12 cellular contexts compared by ENCODE assay signal in genomic region chr1:217275617-217276398, GRCh38.
DNase-seq lines count a peak whose midpoint lies in the region; ATAC-seq and TF ChIP-seq lines count a peak whose summit lies in the region.
"Had no signal": no experiment of that assay in that cellular context is flagged by ENCODE, and none has a peak within 500 bp of the region (broad histone marks: within the 10 kb centered on the region; RNA-seq: fewer than 3 reads in every experiment).

No MANE protein-coding gene starts in this region.

- H3K23ac ChIP-seq in mesenchymal stem cell (ENCODE audit: low read length in 2 of 2) = no peak overlapping the region

- no peak overlapping the region for H2BK5ac ChIP-seq in mesenchymal stem cell (ENCODE audit: low read depth, low read length, poor library complexity, severe bottlenecking)

- H3K36me3 ChIP-seq in BJ (ENCODE audit: control insufficient read depth, insufficient read depth, low read length) (no peaks in the 10 kb centered on the region), mesenchymal stem cell (ENCODE audit: control insufficient read depth in 1 of 2, insufficient read depth in 2 of 2, low read depth in 1 of 2, low read length in 2 of 2) (no peaks in the 10 kb centered on the region)
- H3K36me3 ChIP-seq: Peyer's patch had no signal

- H2BK15ac ChIP-seq in mesenchymal stem cell (ENCODE audit: low read depth, poor library complexity, severe bottlenecking) = no peak overlapping the region

- no peak overlapping the region for H3K18ac ChIP-seq in mesenchymal stem cell (ENCODE audit: low read depth in 1 of 2, low read length in 2 of 2)

- no peak overlapping the region for H3K14ac ChIP-seq in mesenchymal stem cell (ENCODE audit: low read length in 2 of 2)

- 81% methylated on average over 3 of the region's 6 CpGs for WGBS in mesenchymal stem cell

- no peak overlapping the region for H4K8ac ChIP-seq in mesenchymal stem cell (ENCODE audit: low read length)

- no peaks in the 10 kb centered on the region for H3K4me1 ChIP-seq in mesenchymal stem cell (ENCODE audit: control insufficient read depth, insufficient read depth, low read depth, low read length)
- H3K4me1 ChIP-seq: Peyer's patch had no signal

- peak overlapping the region; percentile 49 for H3K4me2 ChIP-seq in mesenchymal stem cell (ENCODE audit: low read length, poor library complexity, severe bottlenecking)

- H3K4ac ChIP-seq in mesenchymal stem cell (ENCODE audit: low read depth in 1 of 2, low read length in 2 of 2) = no peak overlapping the region

- no peaks in the 10 kb centered on the region for H3K79me1 ChIP-seq in mesenchymal stem cell (replicated peaks; ENCODE audit: low read length, poor library complexity, severe bottlenecking)

- H4K91ac ChIP-seq in mesenchymal stem cell (ENCODE audit: low read length) = no peak overlapping the region

- peak overlapping the region; percentile 78 for H3K9ac ChIP-seq in mesenchymal stem cell (ENCODE audit: low read length)

- H2AFZ ChIP-seq in mesenchymal stem cell (ENCODE audit: low read depth, low read length) = no peak overlapping the region

- H2AK5ac ChIP-seq in mesenchymal stem cell (ENCODE audit: low read length, severe bottlenecking) = no peak overlapping the region

- POLR2A ChIA-PET in BJ (lab: Charles Lee) = no interaction called here

- CTCF ChIA-PET in BJ (lab: Yijun Ruan, JAX) = no interaction called here

- DNase-seq in BJ (ENCODE audit: low read depth) = peak; percentile 19
- DNase-seq in LHCN-M2 (ENCODE audit: low read depth) = peak; percentile 89
- peak; percentile 74 to 92 for DNase-seq in cardiac fibroblast (ENCODE audit: low read depth in 2 of 2)
- DNase-seq in mesenchymal stem cell = peak; percentile 46
- DNase-seq in HT-29 (ENCODE audit: low spot score) = no peak
- DNase-seq in cortex of kidney (lab: John Stamatoyannopoulos, UW) = no peak
- DNase-seq: activated B cell treated with CpG ODN at 0.5 μM for 24 hours; activated T-cell treated with anti-CD3 and anti-CD28 coated beads, Interleukin-2, amount 50 U/mL, for 48 hours; NCI-H2171 treated with DMSO at 0.1 percent for 48 hours; Peyer's patch had no signal

- no peak overlapping the region for H2BK120ac ChIP-seq in mesenchymal stem cell (ENCODE audit: low read depth, low read length)

- no peaks in the 10 kb centered on the region for H3K9me3 ChIP-seq in mesenchymal stem cell (ENCODE audit: control insufficient read depth, low read length)
- H3K9me3 ChIP-seq: Peyer's patch had no signal

- no peak overlapping the region for H2BK12ac ChIP-seq in mesenchymal stem cell (ENCODE audit: low read length in 2 of 2)

- H3K27me3 ChIP-seq in BJ (ENCODE audit: control insufficient read depth, insufficient read depth, low read length) = no peaks in the 10 kb centered on the region
- no peaks in the 10 kb centered on the region for H3K27me3 ChIP-seq in mesenchymal stem cell (ENCODE audit: control insufficient read depth in 1 of 2, insufficient read depth in 1 of 2, low read length in 2 of 2)
- H3K27me3 ChIP-seq: Peyer's patch had no signal

- H3K4me3 ChIP-seq in BJ (ENCODE audit: low read depth, low read length) (no peak overlapping the region), cardiac fibroblast (replicated peaks in 1 of 2; ENCODE audit: low read depth in 2 of 2, low read length in 2 of 2) (peak overlapping the region in 1 of 2 donors; percentile 3), mesenchymal stem cell (ENCODE audit: insufficient read depth in 1 of 2, low read depth in 1 of 2, low read length in 2 of 2) (peak overlapping the region in 1 of 2 experiments; percentile 31)
- H3K4me3 ChIP-seq: Peyer's patch had no signal

- H3K27ac ChIP-seq in mesenchymal stem cell (ENCODE audit: low read length, poor library complexity, severe bottlenecking) = no peak overlapping the region
- H3K27ac ChIP-seq: Peyer's patch had no signal

- TF ChIP-seq CTCF in BJ (IDR thresholded peaks at IDR 0.05; ENCODE audit: insufficient read depth, low read depth, low read length) (no peak), cardiac fibroblast (IDR thresholded peaks at IDR 0.05; ENCODE audit: low read depth, low read length) (no peak)

- ATAC-seq in GM18520 (IDR thresholded peaks at IDR 0.05; ENCODE audit: unreplicated experiment) (no peak), GM21529 (IDR thresholded peaks at IDR 0.05; ENCODE audit: unreplicated experiment) (no peak)

Comparison
In these comparisons a context has a peak if more than half of its experiments do, and no peak if none do; other contexts are left out.
1. DNase-seq: peak in BJ (single experiment), LHCN-M2 (single experiment), cardiac fibroblast (2 of 2) and mesenchymal stem cell (single experiment); none in HT-29 (single experiment) and cortex of kidney (single experiment).